1 cellular context compared by ENCODE assay signal in the genomic region with DNA sequence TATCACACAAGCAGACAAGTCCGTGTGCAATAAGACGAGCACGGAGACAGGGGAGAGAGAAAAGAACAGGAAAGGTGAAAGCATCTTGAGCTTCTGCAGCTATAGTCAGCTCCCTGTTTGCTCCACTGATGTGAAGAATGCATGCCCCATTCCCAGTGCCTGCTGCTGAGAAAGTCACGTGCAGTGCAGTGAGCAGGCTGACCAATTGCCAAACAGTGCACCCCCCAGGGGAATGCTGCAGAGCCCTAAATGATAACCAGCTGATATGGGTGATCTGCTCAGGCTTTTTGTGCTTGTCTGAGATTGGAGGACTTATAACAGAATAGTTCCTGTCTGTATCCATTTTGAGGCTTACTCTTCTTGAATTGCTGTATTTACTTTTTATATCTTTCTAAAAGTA.
TF ChIP-seq lines count a peak whose summit lies in the region.

No MANE protein-coding gene starts in this region.

TF ChIP-seq in WTC11, 78 proteins besides CTCF, POLR2A, EP300 and RAD21 (continued from another document):
- TF ChIP-seq, protein P1, sequence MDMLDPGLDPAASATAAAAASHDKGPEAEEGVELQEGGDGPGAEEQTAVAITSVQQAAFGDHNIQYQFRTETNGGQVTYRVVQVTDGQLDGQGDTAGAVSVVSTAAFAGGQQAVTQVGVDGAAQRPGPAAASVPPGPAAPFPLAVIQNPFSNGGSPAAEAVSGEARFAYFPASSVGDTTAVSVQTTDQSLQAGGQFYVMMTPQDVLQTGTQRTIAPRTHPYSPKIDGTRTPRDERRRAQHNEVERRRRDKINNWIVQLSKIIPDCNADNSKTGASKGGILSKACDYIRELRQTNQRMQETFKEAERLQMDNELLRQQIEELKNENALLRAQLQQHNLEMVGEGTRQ (CRISPR knock-in tag; IDR thresholded peaks at IDR 0.05): peak; percentile 78
- TF ChIP-seq NFE2L1 (CRISPR knock-in tag; IDR thresholded peaks at IDR 0.05): no peak
- TF ChIP-seq, protein P2, sequence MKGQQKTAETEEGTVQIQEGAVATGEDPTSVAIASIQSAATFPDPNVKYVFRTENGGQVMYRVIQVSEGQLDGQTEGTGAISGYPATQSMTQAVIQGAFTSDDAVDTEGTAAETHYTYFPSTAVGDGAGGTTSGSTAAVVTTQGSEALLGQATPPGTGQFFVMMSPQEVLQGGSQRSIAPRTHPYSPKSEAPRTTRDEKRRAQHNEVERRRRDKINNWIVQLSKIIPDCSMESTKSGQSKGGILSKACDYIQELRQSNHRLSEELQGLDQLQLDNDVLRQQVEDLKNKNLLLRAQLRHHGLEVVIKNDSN (CRISPR knock-in tag; IDR thresholded peaks at IDR 0.05): peak; percentile 64; the same call in 1 of the 2 replicates
- TF ChIP-seq RELA (CRISPR knock-in tag; IDR thresholded peaks at IDR 0.05; ENCODE audit: borderline replicate concordance): no peak
- TF ChIP-seq, protein P3, sequence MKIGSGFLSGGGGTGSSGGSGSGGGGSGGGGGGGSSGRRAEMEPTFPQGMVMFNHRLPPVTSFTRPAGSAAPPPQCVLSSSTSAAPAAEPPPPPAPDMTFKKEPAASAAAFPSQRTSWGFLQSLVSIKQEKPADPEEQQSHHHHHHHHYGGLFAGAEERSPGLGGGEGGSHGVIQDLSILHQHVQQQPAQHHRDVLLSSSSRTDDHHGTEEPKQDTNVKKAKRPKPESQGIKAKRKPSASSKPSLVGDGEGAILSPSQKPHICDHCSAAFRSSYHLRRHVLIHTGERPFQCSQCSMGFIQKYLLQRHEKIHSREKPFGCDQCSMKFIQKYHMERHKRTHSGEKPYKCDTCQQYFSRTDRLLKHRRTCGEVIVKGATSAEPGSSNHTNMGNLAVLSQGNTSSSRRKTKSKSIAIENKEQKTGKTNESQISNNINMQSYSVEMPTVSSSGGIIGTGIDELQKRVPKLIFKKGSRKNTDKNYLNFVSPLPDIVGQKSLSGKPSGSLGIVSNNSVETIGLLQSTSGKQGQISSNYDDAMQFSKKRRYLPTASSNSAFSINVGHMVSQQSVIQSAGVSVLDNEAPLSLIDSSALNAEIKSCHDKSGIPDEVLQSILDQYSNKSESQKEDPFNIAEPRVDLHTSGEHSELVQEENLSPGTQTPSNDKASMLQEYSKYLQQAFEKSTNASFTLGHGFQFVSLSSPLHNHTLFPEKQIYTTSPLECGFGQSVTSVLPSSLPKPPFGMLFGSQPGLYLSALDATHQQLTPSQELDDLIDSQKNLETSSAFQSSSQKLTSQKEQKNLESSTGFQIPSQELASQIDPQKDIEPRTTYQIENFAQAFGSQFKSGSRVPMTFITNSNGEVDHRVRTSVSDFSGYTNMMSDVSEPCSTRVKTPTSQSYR (CRISPR knock-in tag; IDR thresholded peaks at IDR 0.05): no peak
